Comparison of ENCODE assay signal across 1 cellular context in the genomic region with DNA sequence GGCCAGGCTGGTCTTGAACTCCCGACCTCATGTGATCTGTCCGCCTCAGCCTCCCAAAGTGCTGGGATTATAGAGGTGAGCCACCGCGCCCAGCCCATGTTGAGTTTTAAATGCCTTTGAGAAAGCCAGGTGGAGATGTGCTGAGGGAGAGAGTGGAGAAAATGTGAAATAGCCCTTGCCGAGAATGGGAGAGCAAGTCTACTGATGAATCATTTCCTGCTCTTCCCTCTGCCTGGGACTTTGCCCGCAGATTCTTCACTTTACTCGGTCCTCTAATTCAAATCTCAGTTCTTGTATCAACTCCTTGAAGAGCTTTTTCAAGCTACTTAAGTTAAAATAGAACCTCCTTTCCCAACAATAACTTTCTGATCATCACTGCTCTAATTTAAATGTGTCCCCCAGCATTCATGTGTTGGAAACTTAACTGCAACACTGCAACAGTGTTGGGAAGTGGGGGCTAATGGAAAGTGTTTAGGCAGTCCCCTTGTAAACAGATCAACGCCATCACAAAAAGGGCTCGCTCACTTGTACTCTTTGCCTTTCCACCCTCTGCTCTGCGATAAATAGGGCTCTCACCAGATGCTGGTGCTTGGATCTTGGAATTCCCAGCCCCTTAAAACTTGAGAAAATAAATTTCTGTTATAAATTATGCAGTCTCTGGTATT.
TF ChIP-seq lines count a peak whose summit lies in the region.

No MANE protein-coding gene starts in this region.

TF ChIP-seq in HCT116, 20 proteins besides CTCF, POLR2A, EP300 and RAD21 (continued from another document):
- TF ChIP-seq, protein P1, sequence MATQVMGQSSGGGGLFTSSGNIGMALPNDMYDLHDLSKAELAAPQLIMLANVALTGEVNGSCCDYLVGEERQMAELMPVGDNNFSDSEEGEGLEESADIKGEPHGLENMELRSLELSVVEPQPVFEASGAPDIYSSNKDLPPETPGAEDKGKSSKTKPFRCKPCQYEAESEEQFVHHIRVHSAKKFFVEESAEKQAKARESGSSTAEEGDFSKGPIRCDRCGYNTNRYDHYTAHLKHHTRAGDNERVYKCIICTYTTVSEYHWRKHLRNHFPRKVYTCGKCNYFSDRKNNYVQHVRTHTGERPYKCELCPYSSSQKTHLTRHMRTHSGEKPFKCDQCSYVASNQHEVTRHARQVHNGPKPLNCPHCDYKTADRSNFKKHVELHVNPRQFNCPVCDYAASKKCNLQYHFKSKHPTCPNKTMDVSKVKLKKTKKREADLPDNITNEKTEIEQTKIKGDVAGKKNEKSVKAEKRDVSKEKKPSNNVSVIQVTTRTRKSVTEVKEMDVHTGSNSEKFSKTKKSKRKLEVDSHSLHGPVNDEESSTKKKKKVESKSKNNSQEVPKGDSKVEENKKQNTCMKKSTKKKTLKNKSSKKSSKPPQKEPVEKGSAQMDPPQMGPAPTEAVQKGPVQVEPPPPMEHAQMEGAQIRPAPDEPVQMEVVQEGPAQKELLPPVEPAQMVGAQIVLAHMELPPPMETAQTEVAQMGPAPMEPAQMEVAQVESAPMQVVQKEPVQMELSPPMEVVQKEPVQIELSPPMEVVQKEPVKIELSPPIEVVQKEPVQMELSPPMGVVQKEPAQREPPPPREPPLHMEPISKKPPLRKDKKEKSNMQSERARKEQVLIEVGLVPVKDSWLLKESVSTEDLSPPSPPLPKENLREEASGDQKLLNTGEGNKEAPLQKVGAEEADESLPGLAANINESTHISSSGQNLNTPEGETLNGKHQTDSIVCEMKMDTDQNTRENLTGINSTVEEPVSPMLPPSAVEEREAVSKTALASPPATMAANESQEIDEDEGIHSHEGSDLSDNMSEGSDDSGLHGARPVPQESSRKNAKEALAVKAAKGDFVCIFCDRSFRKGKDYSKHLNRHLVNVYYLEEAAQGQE (IDR thresholded peaks at IDR 0.05; ENCODE audit: low read depth), result no peak
- TF ChIP-seq EZH2 (IDR thresholded peaks at IDR 0.05), result no peak
- no peak for TF ChIP-seq EZH2phosphoT487 (IDR thresholded peaks at IDR 0.05; ENCODE audit: borderline replicate concordance)
- TF ChIP-seq ZFX (IDR thresholded peaks at IDR 0.05), result no peak
- TF ChIP-seq POLR2AphosphoS5 (IDR thresholded peaks at IDR 0.05; ENCODE audit: low read depth, low read length), result no peak
- TF ChIP-seq ELF1 (IDR thresholded peaks at IDR 0.05; ENCODE audit: borderline replicate concordance, low read depth), result no peak
- TF ChIP-seq YY1 (IDR thresholded peaks at IDR 0.05; ENCODE audit: extremely low read depth, insufficient replicate concordance, low read depth, low read length), result no peak
- TF ChIP-seq SRF (IDR thresholded peaks at IDR 0.05; ENCODE audit: low read depth), result no peak
- TF ChIP-seq, protein P2, sequence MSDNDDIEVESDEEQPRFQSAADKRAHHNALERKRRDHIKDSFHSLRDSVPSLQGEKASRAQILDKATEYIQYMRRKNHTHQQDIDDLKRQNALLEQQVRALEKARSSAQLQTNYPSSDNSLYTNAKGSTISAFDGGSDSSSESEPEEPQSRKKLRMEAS (IDR thresholded peaks at IDR 0.05), result peak; percentile 38; the same call in 1 of the 2 replicates
- TF ChIP-seq CBX3 (IDR thresholded peaks at IDR 0.05; ENCODE audit: low read depth), result peak; percentile 49; the same call in 1 of the 2 replicates
- TF ChIP-seq SIN3A (IDR thresholded peaks at IDR 0.05; ENCODE audit: low read depth), result no peak
- peak; percentile 83 for TF ChIP-seq JUND (IDR thresholded peaks at IDR 0.05)
- TF ChIP-seq FOSL1 (IDR thresholded peaks at IDR 0.05; ENCODE audit: low read depth), result peak; percentile 82
- 0 out of 2 replicates have a peak, but pooled peaks have one; percentile 9 for TF ChIP-seq CEBPB (IDR thresholded peaks at IDR 0.05; ENCODE audit: low read depth)
